1 cellular context compared by ENCODE assay signal in the genomic region with DNA sequence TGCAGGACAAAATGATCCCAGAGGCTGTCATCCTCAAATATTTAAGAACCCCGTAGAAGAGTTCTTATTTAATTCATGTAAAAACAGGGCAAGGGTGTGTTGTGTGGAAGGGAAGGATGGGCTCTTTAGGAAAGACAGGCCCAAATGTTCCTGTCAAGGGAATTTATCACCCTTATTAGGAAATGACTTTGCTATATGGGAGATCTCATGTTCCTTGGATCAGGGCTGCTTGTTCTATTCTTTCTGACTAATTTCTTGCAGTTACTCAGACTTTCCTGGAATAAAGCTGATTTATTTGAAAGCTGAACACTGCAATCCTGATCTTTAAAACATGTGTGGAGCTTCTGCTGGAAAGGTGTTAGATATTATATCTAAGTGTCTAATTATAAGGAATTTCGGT.
TF ChIP-seq lines count a peak whose summit lies in the region.

No MANE protein-coding gene starts in this region.

TF ChIP-seq in SK-N-SH treated with all-trans-retinoic acid at 6 μM for 48 hours, 23 proteins besides CTCF, POLR2A, EP300 and RAD21 (continued from another document):
- TF ChIP-seq, protein P1, sequence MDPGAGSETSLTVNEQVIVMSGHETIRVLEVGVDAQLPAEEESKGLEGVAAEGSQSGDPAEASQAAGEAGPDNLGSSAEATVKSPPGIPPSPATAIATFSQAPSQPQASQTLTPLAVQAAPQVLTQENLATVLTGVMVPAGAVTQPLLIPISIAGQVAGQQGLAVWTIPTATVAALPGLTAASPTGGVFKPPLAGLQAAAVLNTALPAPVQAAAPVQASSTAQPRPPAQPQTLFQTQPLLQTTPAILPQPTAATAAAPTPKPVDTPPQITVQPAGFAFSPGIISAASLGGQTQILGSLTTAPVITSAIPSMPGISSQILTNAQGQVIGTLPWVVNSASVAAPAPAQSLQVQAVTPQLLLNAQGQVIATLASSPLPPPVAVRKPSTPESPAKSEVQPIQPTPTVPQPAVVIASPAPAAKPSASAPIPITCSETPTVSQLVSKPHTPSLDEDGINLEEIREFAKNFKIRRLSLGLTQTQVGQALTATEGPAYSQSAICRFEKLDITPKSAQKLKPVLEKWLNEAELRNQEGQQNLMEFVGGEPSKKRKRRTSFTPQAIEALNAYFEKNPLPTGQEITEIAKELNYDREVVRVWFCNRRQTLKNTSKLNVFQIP (CRISPR knock-in tag; IDR thresholded peaks at IDR 0.05; ENCODE audit: borderline replicate concordance, low read depth): no peak
- TF ChIP-seq ARNTL (CRISPR knock-in tag; IDR thresholded peaks at IDR 0.05; ENCODE audit: borderline replicate concordance, low read depth) (no peak), RARB (CRISPR knock-in tag; IDR thresholded peaks at IDR 0.05) (no peak), ESRRG (CRISPR knock-in tag; IDR thresholded peaks at IDR 0.05) (no peak), ZFP3 (CRISPR knock-in tag; IDR thresholded peaks at IDR 0.05) (no peak), BACH2 (CRISPR knock-in tag; IDR thresholded peaks at IDR 0.05; ENCODE audit: borderline replicate concordance) (no peak), TCF4 (CRISPR knock-in tag; IDR thresholded peaks at IDR 0.05; ENCODE audit: borderline replicate concordance) (no peak), ZNF70 (CRISPR knock-in tag; IDR thresholded peaks at IDR 0.05) (no peak)
- TF ChIP-seq, protein P2, sequence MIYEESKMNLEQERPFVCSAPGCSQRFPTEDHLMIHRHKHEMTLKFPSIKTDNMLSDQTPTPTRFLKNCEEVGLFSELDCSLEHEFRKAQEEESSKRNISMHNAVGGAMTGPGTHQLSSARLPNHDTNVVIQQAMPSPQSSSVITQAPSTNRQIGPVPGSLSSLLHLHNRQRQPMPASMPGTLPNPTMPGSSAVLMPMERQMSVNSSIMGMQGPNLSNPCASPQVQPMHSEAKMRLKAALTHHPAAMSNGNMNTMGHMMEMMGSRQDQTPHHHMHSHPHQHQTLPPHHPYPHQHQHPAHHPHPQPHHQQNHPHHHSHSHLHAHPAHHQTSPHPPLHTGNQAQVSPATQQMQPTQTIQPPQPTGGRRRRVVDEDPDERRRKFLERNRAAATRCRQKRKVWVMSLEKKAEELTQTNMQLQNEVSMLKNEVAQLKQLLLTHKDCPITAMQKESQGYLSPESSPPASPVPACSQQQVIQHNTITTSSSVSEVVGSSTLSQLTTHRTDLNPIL (CRISPR knock-in tag; IDR thresholded peaks at IDR 0.05; ENCODE audit: low read depth): no peak
- TF ChIP-seq, protein P3, sequence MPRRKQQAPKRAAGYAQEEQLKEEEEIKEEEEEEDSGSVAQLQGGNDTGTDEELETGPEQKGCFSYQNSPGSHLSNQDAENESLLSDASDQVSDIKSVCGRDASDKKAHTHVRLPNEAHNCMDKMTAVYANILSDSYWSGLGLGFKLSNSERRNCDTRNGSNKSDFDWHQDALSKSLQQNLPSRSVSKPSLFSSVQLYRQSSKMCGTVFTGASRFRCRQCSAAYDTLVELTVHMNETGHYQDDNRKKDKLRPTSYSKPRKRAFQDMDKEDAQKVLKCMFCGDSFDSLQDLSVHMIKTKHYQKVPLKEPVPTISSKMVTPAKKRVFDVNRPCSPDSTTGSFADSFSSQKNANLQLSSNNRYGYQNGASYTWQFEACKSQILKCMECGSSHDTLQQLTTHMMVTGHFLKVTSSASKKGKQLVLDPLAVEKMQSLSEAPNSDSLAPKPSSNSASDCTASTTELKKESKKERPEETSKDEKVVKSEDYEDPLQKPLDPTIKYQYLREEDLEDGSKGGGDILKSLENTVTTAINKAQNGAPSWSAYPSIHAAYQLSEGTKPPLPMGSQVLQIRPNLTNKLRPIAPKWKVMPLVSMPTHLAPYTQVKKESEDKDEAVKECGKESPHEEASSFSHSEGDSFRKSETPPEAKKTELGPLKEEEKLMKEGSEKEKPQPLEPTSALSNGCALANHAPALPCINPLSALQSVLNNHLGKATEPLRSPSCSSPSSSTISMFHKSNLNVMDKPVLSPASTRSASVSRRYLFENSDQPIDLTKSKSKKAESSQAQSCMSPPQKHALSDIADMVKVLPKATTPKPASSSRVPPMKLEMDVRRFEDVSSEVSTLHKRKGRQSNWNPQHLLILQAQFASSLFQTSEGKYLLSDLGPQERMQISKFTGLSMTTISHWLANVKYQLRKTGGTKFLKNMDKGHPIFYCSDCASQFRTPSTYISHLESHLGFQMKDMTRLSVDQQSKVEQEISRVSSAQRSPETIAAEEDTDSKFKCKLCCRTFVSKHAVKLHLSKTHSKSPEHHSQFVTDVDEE (CRISPR knock-in tag; IDR thresholded peaks at IDR 0.05): no peak
